In genomic region chr20:35147575-35148071, GRCh38 we compare ENCODE assay signal across 8 cellular contexts. TPM values are rescaled to one million over a fixed set of nuclear protein-coding genes. Genes with fewer than 3 reads are reported as not detected.
DNase-seq lines count a peak whose midpoint lies in the region; ATAC-seq and TF ChIP-seq lines count a peak whose summit lies in the region.
"Not testable (repeated sequence)": the region's sequence is repeated elsewhere in the genome, so short reads cannot be mapped to it uniquely, and the experiment has no call there.

No MANE protein-coding gene starts in this region.

- H3K9me3 ChIP-seq in NT2/D1 (ENCODE audit: insufficient read depth, low read length); effector memory CD4-positive, alpha-beta T cell (ENCODE audit: control insufficient read depth, low read length); left lung: not testable (repeated sequence)

- ATAC-seq in GM19324 (IDR thresholded peaks at IDR 0.05; ENCODE audit: low FRiP score, unreplicated experiment), result peak; percentile 21
- ATAC-seq in HG03095 (IDR thresholded peaks at IDR 0.05; ENCODE audit: unreplicated experiment), result peak; percentile 8
- ATAC-seq in left lung, result peak; percentile 33

- H3K4me3 ChIP-seq in NT2/D1 (ENCODE audit: insufficient read length, low read depth), result peak overlapping the region; percentile 67
- H3K4me3 ChIP-seq in effector memory CD4-positive, alpha-beta T cell (ENCODE audit: insufficient read depth, low read depth, low read length, poor library complexity, severe bottlenecking), result peak overlapping the region; percentile 83
- peak overlapping the region; percentile 80 to 88 for H3K4me3 ChIP-seq in left lung
- H3K4me3 ChIP-seq in skin epidermis, result peak overlapping the region; percentile 61 to 88 (median 69)

- H3K4me1 ChIP-seq in NT2/D1 (ENCODE audit: insufficient read depth, insufficient read length), result not testable (repeated sequence)
- H3K4me1 ChIP-seq in effector memory CD4-positive, alpha-beta T cell (ENCODE audit: control insufficient read depth, insufficient read depth, low read length, poor library complexity, severe bottlenecking), result peaks cover 10% of the 10 kb centered on the region
- peaks cover 0 to 39% of the 10 kb centered on the region in 2 donors for H3K4me1 ChIP-seq in left lung

- peak; percentile 54 to 72 for DNase-seq in AML-193 (lab: John Stamatoyannopoulos, UW)
- DNase-seq in NT2/D1 (ENCODE audit: low read depth, low spot score); effector memory CD4-positive, alpha-beta T cell: not testable (repeated sequence)
- peak; percentile 19 for DNase-seq in activated CD8-positive, alpha-beta memory T cell treated with anti-CD3 and anti-CD28 coated beads, Interleukin-2, amount 50 U/mL, for 4 hours
- DNase-seq in left lung, result peak in 1 of 2 donors; percentile 49

- peak overlapping the region; percentile 66 for H3K27ac ChIP-seq in effector memory CD4-positive, alpha-beta T cell (ENCODE audit: insufficient read depth, low read length, poor library complexity, severe bottlenecking)
- H3K27ac ChIP-seq in left lung (peak overlapping the region; percentile 86 to 88), skin epidermis (peak overlapping the region in 19 of 21 experiments; percentile 20 to 92 (median 86))

- TF ChIP-seq CTCF in left lung (IDR thresholded peaks at IDR 0.05), result not testable (repeated sequence)

- H3K9ac ChIP-seq in NT2/D1 (ENCODE audit: insufficient read length, low read depth), result peak overlapping the region; percentile 85

- not testable (repeated sequence) for H3K27me3 ChIP-seq in NT2/D1 (ENCODE audit: insufficient read depth, insufficient read length); effector memory CD4-positive, alpha-beta T cell (replicated peaks; ENCODE audit: control insufficient read depth, insufficient read depth, low read length, poor library complexity, severe bottlenecking); left lung

- H3K36me3 ChIP-seq in NT2/D1 (ENCODE audit: insufficient read depth, insufficient read length, low read length), result peaks cover 24% of the 10 kb centered on the region
- peaks cover 14% of the 10 kb centered on the region for H3K36me3 ChIP-seq in effector memory CD4-positive, alpha-beta T cell (ENCODE audit: control insufficient read depth, insufficient read depth, low read length)
- peaks cover 0 to 15% of the 10 kb centered on the region in 2 donors for H3K36me3 ChIP-seq in left lung

- intact Hi-C loops in left lung (cut with DNase I), result loop anchor here in 1 of 2 donors (5.0 kb wide), 1 partner anchor 60 kb away; no protein-coding TSS in a partner anchor

RNA-seq across cellular contexts. Expression of gene EDEM2, which starts 0.5 kb away (rescaled TPM):
- 10 to 100 TPM; 46.8 to 48.7 TPM for total RNA-seq in left lung

RNA-seq across cellular contexts. Expression of gene PROCR, which starts 24.2 kb away (rescaled TPM):
- 10 to 100 TPM; 21.7 to 25.6 TPM for total RNA-seq in left lung

RNA-seq across cellular contexts. Expression of gene TRPC4AP, which starts 55.0 kb away (rescaled TPM):
- total RNA-seq in left lung, result 10 to 100 TPM; 67.9 to 70.8 TPM
